30 cellular contexts compared by ENCODE assay signal in the genomic region with DNA sequence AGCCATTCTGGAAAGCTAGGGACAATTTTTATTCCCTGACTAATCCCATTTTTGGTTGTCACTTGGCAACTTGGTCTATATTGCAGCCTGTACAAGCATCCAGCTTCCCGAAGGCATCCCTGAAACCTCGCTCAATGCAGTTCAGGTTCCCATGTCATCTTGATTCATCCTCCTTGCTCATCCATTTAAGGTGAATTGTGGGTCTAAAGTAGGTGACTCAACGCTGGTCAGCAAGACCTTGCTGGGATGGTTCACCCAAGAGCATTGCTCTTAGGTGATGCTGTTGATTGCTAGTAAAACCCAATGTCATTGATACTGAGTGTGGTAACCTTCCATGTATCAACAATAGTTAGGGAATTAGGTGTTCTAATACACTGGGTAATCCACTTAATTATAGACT. TPM values are rescaled to one million over a fixed set of nuclear protein-coding genes. Genes with fewer than 3 reads are reported as not detected.
DNase-seq lines count a peak whose midpoint lies in the region; ATAC-seq and TF ChIP-seq lines count a peak whose summit lies in the region.
"Had no signal": no experiment of that assay in that cellular context is flagged by ENCODE, and none has a peak within 500 bp of the region (broad histone marks: within the 10 kb centered on the region; RNA-seq: fewer than 3 reads in every experiment).

No MANE protein-coding gene starts in this region.

- no peaks in the 10 kb centered on the region for H3K9me3 Mint-ChIP-seq in activated CD4-positive, alpha-beta T cell treated with anti-CD3 and anti-CD28 coated beads for 36 hours (ENCODE audit: low read depth)
- H3K9me3 Mint-ChIP-seq: activated naive CD4-positive, alpha-beta T cell treated with anti-CD3 and anti-CD28 coated beads, Interleukin-2, amount 50 U/mL, for 72 hours; GM23338; neural crest cell; stimulated activated naive B cell treated with anti-CD40 and anti-IgM and Interleukin-4, amounts not matched to agents 10 μg/mL and 1 μg/mL and 100 μg/mL, for 72 hours; T-cell had no signal

- POLR2A ChIA-PET in RWPE1 (lab: Yijun Ruan, JAX; ENCODE audit: low non-redundant PET) = no interaction called here
- POLR2A ChIA-PET in activated CD4-positive, alpha-beta T cell treated with anti-CD3 and anti-CD28 coated beads for 36 hours (lab: Charles Lee) = no interaction called here

- no peaks in the 10 kb centered on the region for H3K36me3 Mint-ChIP-seq in activated CD4-positive, alpha-beta T cell treated with anti-CD3 and anti-CD28 coated beads for 36 hours (ENCODE audit: low read depth)
- H3K36me3 Mint-ChIP-seq: activated naive CD4-positive, alpha-beta T cell treated with anti-CD3 and anti-CD28 coated beads, Interleukin-2, amount 50 U/mL, for 72 hours; stimulated activated naive B cell treated with anti-CD40 and anti-IgM and Interleukin-4, amounts not matched to agents 10 μg/mL and 1 μg/mL and 100 μg/mL, for 72 hours; T-cell; type B pancreatic cell had no signal

- no peak for TF ChIP-seq CTCF in RWPE1 (conservative IDR thresholded peaks at IDR 0.05; ENCODE audit: low read depth)

- H3K27ac ChIP-seq in RWPE1 = no peak overlapping the region
- peak overlapping the region; percentile 49 for H3K27ac ChIP-seq in epithelial cell of prostate
- H3K27ac ChIP-seq: BLaER1, cardiac muscle cell, left ventricle myocardium inferior, ovary, SJSA1, skin epidermis had no signal

- peak; percentile 92 for DNase-seq in ELR (ENCODE audit: low read depth)
- DNase-seq in HK-2 (ENCODE audit: unreplicated experiment) = peak; percentile 32
- DNase-seq in RWPE1 (ENCODE audit: low spot score) = peak; percentile 47
- peak; percentile 78 for DNase-seq in epithelial cell of prostate (ENCODE audit: low read depth, low spot score)
- DNase-seq in activated CD8-positive, alpha-beta memory T cell treated with anti-CD3 and anti-CD28 coated beads, Interleukin-2, amount 50 U/mL, for 4 hours = no peak
- no peak for DNase-seq in activated CD4-positive, alpha-beta T cell treated with anti-CD3 and anti-CD28 coated beads for 36 hours
- DNase-seq: activated CD4-positive, alpha-beta T cell treated with anti-CD3 and anti-CD28 coated beads, Interleukin-2, amount 50 U/mL, for 4 hours; activated CD4-positive, CD25-positive, alpha-beta regulatory T cell; DMS153; effector CD4-positive, alpha-beta T cell; glutamatergic neuron; KBM-7; left ventricle myocardium inferior; mesendoderm; NCI-H1105; NCI-H187 treated with DMSO at 0.1 percent for 48 hours; ovary; stimulated activated naive B cell treated with anti-CD40 and anti-IgM and Interleukin-4, amounts not matched to agents 10 μg/mL and 1 μg/mL and 100 μg/mL, for 72 hours; substantia nigra; T-cell had no signal

- ATAC-seq in GM21619 (IDR thresholded peaks at IDR 0.05; ENCODE audit: unreplicated experiment) = no peak
- no peak for ATAC-seq in activated CD4-positive, alpha-beta T cell treated with anti-CD3 and anti-CD28 coated beads for 36 hours
- ATAC-seq in HG03442 (IDR thresholded peaks at IDR 0.05; ENCODE audit: unreplicated experiment) = no peak
- ATAC-seq: GM23338, T-cell had no signal

- no peak overlapping the region for H3K4me3 Mint-ChIP-seq in activated CD4-positive, alpha-beta T cell treated with anti-CD3 and anti-CD28 coated beads for 36 hours
- H3K4me3 Mint-ChIP-seq: GM23338; neural crest cell; stimulated activated naive B cell treated with anti-CD40 and anti-IgM and Interleukin-4, amounts not matched to agents 10 μg/mL and 1 μg/mL and 100 μg/mL, for 72 hours; T-cell; type B pancreatic cell had no signal

- intact Hi-C loops in activated CD4-positive, alpha-beta T cell treated with anti-CD3 and anti-CD28 coated beads for 36 hours (cut with DNase I, micrococcal nuclease) = no loop called here

- H3K4me1 Mint-ChIP-seq in activated CD4-positive, alpha-beta T cell treated with anti-CD3 and anti-CD28 coated beads for 36 hours = peaks cover 21% of the 10 kb centered on the region
- H3K4me1 Mint-ChIP-seq: T-cell had no signal

- H3K27ac Mint-ChIP-seq in activated CD4-positive, alpha-beta T cell treated with anti-CD3 and anti-CD28 coated beads for 36 hours = no peak overlapping the region
- H3K27ac Mint-ChIP-seq: activated naive CD4-positive, alpha-beta T cell treated with anti-CD3 and anti-CD28 coated beads, Interleukin-2, amount 50 U/mL, for 72 hours; GM23338; stimulated activated naive B cell treated with anti-CD40 and anti-IgM and Interleukin-4, amounts not matched to agents 10 μg/mL and 1 μg/mL and 100 μg/mL, for 72 hours; T-cell had no signal

- CTCF ChIA-PET in RWPE1 (lab: Yijun Ruan, JAX) = no interaction called here
- CTCF ChIA-PET in activated CD4-positive, alpha-beta T cell treated with anti-CD3 and anti-CD28 coated beads for 36 hours (lab: Charles Lee) = interaction anchor here (2.6 kb wide), 1 partner anchor 15 kb away, joined by 14 read pairs; no protein-coding TSS in a partner anchor

- no peaks in the 10 kb centered on the region for H3K27me3 Mint-ChIP-seq in activated CD4-positive, alpha-beta T cell treated with anti-CD3 and anti-CD28 coated beads for 36 hours
- H3K27me3 Mint-ChIP-seq: stimulated activated naive B cell treated with anti-CD40 and anti-IgM and Interleukin-4, amounts not matched to agents 10 μg/mL and 1 μg/mL and 100 μg/mL, for 72 hours; T-cell; type B pancreatic cell had no signal

RNA-seq across cellular contexts. Expression of gene RAB8B, which starts 13.1 kb away (rescaled TPM):
- total RNA-seq in activated CD4-positive, alpha-beta T cell treated with anti-CD3 and anti-CD28 coated beads for 36 hours = 100 to 1,000 TPM; 147 to 260 TPM

RNA-seq across cellular contexts. Expression of gene RPS27L, which starts 19.0 kb away (rescaled TPM):
- 100 to 1,000 TPM; 117 to 143 TPM for total RNA-seq in activated CD4-positive, alpha-beta T cell treated with anti-CD3 and anti-CD28 coated beads for 36 hours

RNA-seq across cellular contexts. Expression of gene LACTB, which starts 54.6 kb away (rescaled TPM):
- 10 to 100 TPM; 10.9 to 14.9 TPM for total RNA-seq in activated CD4-positive, alpha-beta T cell treated with anti-CD3 and anti-CD28 coated beads for 36 hours

Comparison
In these comparisons a context has a peak if more than half of its experiments do, and no peak if none do; other contexts are left out.
1. DNase-seq: peak in ELR (single experiment), HK-2 (single experiment), RWPE1 (single experiment) and epithelial cell of prostate (single experiment); none in activated CD8-positive, alpha-beta memory T cell treated with anti-CD3 and anti-CD28 coated beads, Interleukin-2, amount 50 U/mL, for 4 hours (single experiment) and activated CD4-positive, alpha-beta T cell treated with anti-CD3 and anti-CD28 coated beads for 36 hours (single experiment).